Comparison of ENCODE assay signal across 23 cellular contexts in genomic region chr7:68752485-68752884, GRCh38.
A peak's percentile ranks its signal among the peaks of the same experiment; 100 is the strongest.
DNase-seq lines count a peak whose midpoint lies in the region; ATAC-seq and TF ChIP-seq lines count a peak whose summit lies in the region.
"Had no signal": no experiment of that assay in that cellular context is flagged by ENCODE, and none has a peak within 500 bp of the region (broad histone marks: within the 10 kb centered on the region; RNA-seq: fewer than 3 reads in every experiment).

No MANE protein-coding gene starts in this region.

- no peak overlapping the region for H3K27ac ChIP-seq in right atrium auricular region
- no peak overlapping the region for H3K27ac ChIP-seq in osteoblast (ENCODE audit: low read depth, low read length)
- H3K27ac ChIP-seq: BLaER1 treated with 17β-estradiol and CSF1 and Interleukin-3, amounts not matched to agents 10 nM and 100 nM had no signal

- H3K4me3 ChIP-seq in right atrium auricular region (no peak overlapping the region), osteoblast (ENCODE audit: insufficient read depth, low read length) (no peak overlapping the region)
- H3K4me3 ChIP-seq: BLaER1 treated with 17β-estradiol and CSF1 and Interleukin-3, amounts not matched to agents 10 nM and 100 nM had no signal

- H3K36me3 ChIP-seq in right atrium auricular region (no peaks in the 10 kb centered on the region), osteoblast (ENCODE audit: insufficient read depth, low read length) (no peaks in the 10 kb centered on the region)
- H3K36me3 ChIP-seq: BLaER1 treated with 17β-estradiol and CSF1 and Interleukin-3, amounts not matched to agents 10 nM and 100 nM had no signal

- no peaks in the 10 kb centered on the region for H3K27me3 ChIP-seq in right atrium auricular region
- H3K27me3 ChIP-seq in osteoblast (ENCODE audit: insufficient read depth, low read length): no peaks in the 10 kb centered on the region
- H3K27me3 ChIP-seq: BLaER1 treated with 17β-estradiol and CSF1 and Interleukin-3, amounts not matched to agents 10 nM and 100 nM had no signal

- H3K4me1 ChIP-seq in right atrium auricular region: no peaks in the 10 kb centered on the region
- H3K4me1 ChIP-seq in osteoblast (ENCODE audit: insufficient read depth, low read length): no peaks in the 10 kb centered on the region
- H3K4me1 ChIP-seq: BLaER1 treated with 17β-estradiol and CSF1 and Interleukin-3, amounts not matched to agents 10 nM and 100 nM had no signal

- DNase-seq in Right ventricle myocardium superior (peak; percentile 53), right atrium auricular region (ENCODE audit: low spot score) (no peak), left cardiac atrium (peak; percentile 23), osteoblast (ENCODE audit: insufficient read length, low spot score, missing footprints) (no peak), occipital lobe (lab: John Stamatoyannopoulos, UW) (no peak), left colon (no peak), cerebellar nuclear complex (lab: John Stamatoyannopoulos, UW) (no peak)
- DNase-seq: 8988T; ACHN; AML-193; CD4-positive, alpha-beta T cell; COR-L47; DMS53; NCI-H1048; NCI-H1417; NCI-H1694; NCI-H2081; NCI-H2227 treated with DMSO at 0.1 percent for 48 hours; NCI-H526 treated with DMSO at 0.1 percent for 48 hours; RPMI8226; SHP77 treated with DMSO at 0.1 percent for 48 hours had no signal

- peak overlapping the region; percentile 29 for H2AFZ ChIP-seq in osteoblast (ENCODE audit: low read length)

- H3K4me2 ChIP-seq in osteoblast (ENCODE audit: insufficient read depth, low read length): no peak overlapping the region
- H3K4me2 ChIP-seq: BLaER1 treated with 17β-estradiol and CSF1 and Interleukin-3, amounts not matched to agents 10 nM and 100 nM had no signal

- no peaks in the 10 kb centered on the region for H3K79me2 ChIP-seq in osteoblast (ENCODE audit: insufficient read depth, low read length)

- no peaks in the 10 kb centered on the region for H4K20me1 ChIP-seq in osteoblast (ENCODE audit: insufficient read depth, low read length)
- H4K20me1 ChIP-seq: BLaER1 treated with 17β-estradiol and CSF1 and Interleukin-3, amounts not matched to agents 10 nM and 100 nM had no signal

- intact Hi-C loops in Right ventricle myocardium superior (cut with DNase I) (no loop called here), left cardiac atrium (cut with DNase I) (no loop called here), left colon (cut with DNase I, micrococcal nuclease) (no loop called here)

- ATAC-seq in Right ventricle myocardium superior (ENCODE audit: poor library complexity): peak; percentile 73
- ATAC-seq in left cardiac atrium: peak in 1 of 2 donors; percentile 78
- no peak for ATAC-seq in GM18861 (IDR thresholded peaks at IDR 0.05; ENCODE audit: unreplicated experiment)
- ATAC-seq in left colon: no peak

- H3K9me3 ChIP-seq in right atrium auricular region (no peaks in the 10 kb centered on the region), osteoblast (ENCODE audit: low read depth, low read length) (no peaks in the 10 kb centered on the region)
- H3K9me3 ChIP-seq: BLaER1 treated with 17β-estradiol and CSF1 and Interleukin-3, amounts not matched to agents 10 nM and 100 nM had no signal

- TF ChIP-seq CTCF in right atrium auricular region (IDR thresholded peaks at IDR 0.05) (no peak), osteoblast (IDR thresholded peaks at IDR 0.05; ENCODE audit: extremely low read depth, low read depth, low read length) (no peak)

Comparison
In these comparisons a context has a peak if more than half of its experiments do, and no peak if none do; other contexts are left out.
1. DNase-seq: peak in Right ventricle myocardium superior (single experiment) and left cardiac atrium (single experiment); none in right atrium auricular region (single experiment), osteoblast (single experiment), occipital lobe (single experiment), left colon (0 of 2) and cerebellar nuclear complex (0 of 2).